ENCODE assay signal across 1 cellular context in genomic region chr11:46281374-46281831, GRCh38.
TF ChIP-seq lines count a peak whose summit lies in the region.

No MANE protein-coding gene starts in this region.

TF ChIP-seq in GM12878, 131 proteins besides CTCF, POLR2A, EP300 and RAD21:
- TF ChIP-seq RCOR1 (conservative IDR thresholded peaks at IDR 0.05; ENCODE audit: low read depth, low read length) = no peak
- TF ChIP-seq SIX5 (IDR thresholded peaks at IDR 0.05; ENCODE audit: low read depth, low read length, severe bottlenecking) = no peak
- no peak for TF ChIP-seq EGR1 (IDR thresholded peaks at IDR 0.05; ENCODE audit: borderline replicate concordance in 1 of 2, low read depth in 2 of 2, low read length in 2 of 2)
- TF ChIP-seq SREBF1 (IDR thresholded peaks at IDR 0.05; ENCODE audit: low read length) = no peak
- no peak for TF ChIP-seq MEF2A (IDR thresholded peaks at IDR 0.05; ENCODE audit: insufficient read depth, low read depth, low read length)
- no peak for TF ChIP-seq BCL3 (IDR thresholded peaks at IDR 0.05; ENCODE audit: borderline replicate concordance, insufficient read depth, low read depth, low read length, poor library complexity, severe bottlenecking)
